In the genomic region with DNA sequence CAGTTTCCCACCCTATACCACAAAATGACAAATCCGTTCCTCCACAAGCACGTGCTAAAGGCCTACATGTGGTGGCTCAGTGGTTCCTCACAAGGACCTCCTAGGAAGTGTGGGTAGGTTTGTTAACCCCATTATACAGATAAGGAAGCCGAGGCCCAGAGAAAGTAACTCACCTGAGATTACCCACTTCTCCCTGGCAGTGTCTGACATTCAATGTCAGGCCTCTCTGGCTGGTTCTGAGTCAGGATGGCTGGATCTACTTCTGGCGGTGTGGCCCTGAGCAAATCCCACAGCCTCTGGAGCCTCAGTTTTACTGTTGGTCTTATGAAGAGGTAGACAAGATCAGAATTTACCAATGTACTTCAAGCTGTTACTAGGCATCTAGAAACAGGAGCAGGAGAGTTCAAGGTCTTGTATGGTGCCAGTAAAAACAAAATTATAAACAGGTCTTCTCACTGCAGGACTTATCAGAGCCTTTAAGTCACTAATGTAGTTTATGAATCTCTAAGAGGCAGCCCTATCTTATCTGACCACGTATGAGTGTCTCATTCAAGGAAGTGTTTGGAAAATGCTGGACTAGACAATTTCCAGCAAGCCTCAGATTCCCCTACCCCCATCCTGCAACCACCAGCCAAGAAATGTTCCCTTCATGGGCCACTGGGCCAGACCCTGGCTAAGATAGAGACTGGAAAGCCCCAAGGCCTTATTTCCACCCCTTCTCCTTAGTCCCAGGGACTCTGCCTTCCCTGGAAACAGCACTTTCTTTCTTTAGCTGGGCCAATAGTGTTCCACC, we compare ENCODE assay signal across 16 cellular contexts. TPM values are rescaled to one million over a fixed set of nuclear protein-coding genes. Genes with fewer than 3 reads are reported as not detected.
DNase-seq lines count a peak whose midpoint lies in the region; ATAC-seq, FAIRE-seq and TF ChIP-seq lines count a peak whose summit lies in the region.
"Had no signal": no experiment of that assay in that cellular context is flagged by ENCODE, and none has a peak within 500 bp of the region (broad histone marks: within the 10 kb centered on the region; RNA-seq: fewer than 3 reads in every experiment).

No MANE protein-coding gene starts in this region.

- FAIRE-seq in kidney (lab: Jason Lieb, UNC), result no peak
- FAIRE-seq in D721Med (lab: Jason Lieb, UNC), result no peak
- FAIRE-seq: frontal cortex had no signal

- ATAC-seq in sciatic nerve, result peak; percentile 18
- no peak for ATAC-seq in HG02884 (IDR thresholded peaks at IDR 0.05; ENCODE audit: unreplicated experiment)
- no peak for ATAC-seq in HG02981 (IDR thresholded peaks at IDR 0.05; ENCODE audit: unreplicated experiment)
- ATAC-seq: HCT116, mucosa of descending colon, Panc1 had no signal

- H3K27ac ChIP-seq in coronary artery, result peak overlapping the region; percentile 95 to 97
- H3K27ac ChIP-seq in kidney (ENCODE audit: low read depth in 2 of 2, low read length in 2 of 2), result peak overlapping the region; percentile 7 to 79

- intact Hi-C loops in kidney (cut with DNase I) (no loop called here), sciatic nerve (cut with DNase I) (no loop called here)

- TF ChIP-seq CTCF in coronary artery (IDR thresholded peaks at IDR 0.05), result no peak
- no peak for TF ChIP-seq CTCF in kidney (IDR thresholded peaks at IDR 0.05; ENCODE audit: borderline replicate concordance, extremely low read depth, insufficient read depth)
- no peak for TF ChIP-seq CTCF in D721Med (IDR thresholded peaks at IDR 0.05; ENCODE audit: insufficient read depth, missing control alignments)

- H3K4me3 ChIP-seq in coronary artery, result peak overlapping the region; percentile 80
- peak overlapping the region in 1 of 2 donors; percentile 26 for H3K4me3 ChIP-seq in kidney (ENCODE audit: low read length in 2 of 2)
- H3K4me3 ChIP-seq: mucosa of descending colon had no signal

- H3K9me3 ChIP-seq in kidney (ENCODE audit: control insufficient read depth in 1 of 2, low read length in 2 of 2), result no peaks in the 10 kb centered on the region
- H3K9me3 ChIP-seq: BE2C, mucosa of descending colon had no signal

- no peak overlapping the region for H3K9ac ChIP-seq in kidney (ENCODE audit: low read length in 2 of 2)

- no peaks in the 10 kb centered on the region for H3K36me3 ChIP-seq in kidney (ENCODE audit: control insufficient read depth in 1 of 2, insufficient read depth in 2 of 2, low read length in 2 of 2)
- H3K36me3 ChIP-seq: BE2C had no signal

- DNase-seq in EH (ENCODE audit: low read depth) (peak; percentile 25), coronary artery (ENCODE audit: low spot score) (no peak), kidney (no peak), sciatic nerve (ENCODE audit: low spot score) (no peak), D721Med (ENCODE audit: insufficient read length, low spot score) (no peak)
- DNase-seq in activated CD4-positive, CD25-positive, alpha-beta regulatory T cell treated with anti-CD3 and anti-CD28 coated beads, Interleukin-2, amount 50 U/mL, for 72 hours, result no peak
- DNase-seq: activated CD8-positive, alpha-beta memory T cell treated with anti-CD3 and anti-CD28 coated beads, Interleukin-2, amount 50 U/mL, for 4 hours; BE2C; mucosa of descending colon; NCI-H2171; stimulated activated CD4-positive, alpha-beta T cell treated with anti-CD3 and anti-CD28 coated beads, Interleukin-12 subunit alpha, Interleukin-12 subunit beta, amount 100 ng/mL, for 4 hours had no signal

- H3K4me1 ChIP-seq in kidney (ENCODE audit: control insufficient read depth in 1 of 2, insufficient read depth in 1 of 2, low read depth in 1 of 2, low read length in 2 of 2), result peaks cover 3 to 14% of the 10 kb centered on the region in 2 donors
- H3K4me1 ChIP-seq: BE2C had no signal

RNA-seq across cellular contexts. Expression of a gene that starts 4.2 kb away (rescaled TPM):
- 81.3 TPM for total RNA-seq in kidney
- 67.2 TPM for polyA plus RNA-seq in kidney (ENCODE audit: insufficient read depth, low read depth, low replicate concordance)
- total RNA-seq in sciatic nerve, result 12.5 TPM
